ENCODE assay signal across 26 cellular contexts in the genomic region with DNA sequence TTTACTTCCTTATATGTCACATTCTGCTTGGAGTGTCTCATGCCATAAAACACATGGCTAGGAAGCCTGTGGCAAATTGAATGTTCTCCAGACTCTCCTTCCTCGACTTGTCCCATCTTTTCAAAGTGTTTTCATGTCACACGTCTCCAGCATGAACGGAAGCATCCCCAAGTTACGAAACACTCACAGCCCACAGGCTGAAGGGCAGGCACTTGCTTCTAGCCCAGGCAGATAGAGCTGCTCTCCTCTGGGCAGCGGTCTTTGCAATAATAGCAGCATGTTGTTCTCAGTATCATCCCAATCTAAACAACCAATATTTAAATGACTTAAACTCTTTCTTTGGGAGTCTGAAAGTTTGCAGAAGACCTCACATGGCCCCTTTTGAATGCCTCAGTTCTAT.
"Had no signal": no experiment of that assay in that cellular context is flagged by ENCODE, and none has a peak within 500 bp of the region (broad histone marks: within the 10 kb centered on the region; RNA-seq: fewer than 3 reads in every experiment).

No MANE protein-coding gene starts in this region.

- H3K36me3 ChIP-seq: adrenal gland, ascending aorta, brain microvascular endothelial cell, vagina had no signal

- H3K9me3 ChIP-seq: adrenal gland, vagina had no signal

- H3K4me3 Mint-ChIP-seq: activated CD4-positive, alpha-beta T cell treated with anti-CD3 and anti-CD28 coated beads for 36 hours; activated naive CD8-positive, alpha-beta T cell; activated T-cell treated with anti-CD3 and anti-CD28 coated beads, Interleukin-2, amount 50 U/mL, for 4 hours; natural killer cell; stimulated activated effector memory CD8-positive, alpha-beta T cell treated with anti-CD3 and anti-CD28 coated beads, Interleukin-12 subunit alpha, Interleukin-12 subunit beta, amount 100 ng/mL, for 72 hours; stimulated activated naive CD8-positive, alpha-beta T cell treated with anti-CD3 and anti-CD28 coated beads, Interleukin-15, amount 100 ng/mL, for 72 hours; T-cell; T-helper 2 cell treated with Interferon-gamma antibody and Interleukin-4, amounts not matched to agents 5 μg/mL and 100 μg/mL, for 36 hours; WTC11 had no signal

- H3K27ac ChIP-seq: adrenal gland, ascending aorta, brain microvascular endothelial cell, skin epidermis, vagina had no signal

- H3K27me3 Mint-ChIP-seq: activated CD4-positive, alpha-beta T cell treated with anti-CD3 and anti-CD28 coated beads for 36 hours; activated naive CD8-positive, alpha-beta T cell; stimulated activated naive CD8-positive, alpha-beta T cell treated with anti-CD3 and anti-CD28 coated beads, Interleukin-15, amount 100 ng/mL, for 72 hours; T-cell had no signal

- DNase-seq: activated CD4-positive, alpha-beta T cell treated with anti-CD3 and anti-CD28 coated beads for 36 hours; activated CD4-positive, alpha-beta T cell treated with anti-CD3 and anti-CD28 coated beads, Interleukin-2, amount 50 U/mL, for 4 hours; activated CD8-positive, alpha-beta memory T cell treated with anti-CD3 and anti-CD28 coated beads, Interleukin-2, amount 50 U/mL, for 48 hours; activated naive CD4-positive, alpha-beta T cell; activated T-cell treated with anti-CD3 and anti-CD28 coated beads, Interleukin-2, amount 50 U/mL, for 4 hours; adrenal gland; brain microvascular endothelial cell; central memory CD4-positive, alpha-beta T cell; effector memory CD4-positive, alpha-beta T cell; glutamatergic neuron; hypothalamus; midbrain; natural killer cell; retina; stimulated activated CD4-positive, alpha-beta T cell treated with anti-CD3 and anti-CD28 coated beads, Interleukin-1b, Interleukin-23, amount 100 ng/mL, for 48 hours; stimulated activated naive CD8-positive, alpha-beta T cell treated with anti-CD3 and anti-CD28 coated beads, Interleukin-15, amount 100 ng/mL, for 72 hours; T-cell; trophoblast cell had no signal

- H3K4me1 Mint-ChIP-seq: activated CD4-positive, alpha-beta T cell treated with anti-CD3 and anti-CD28 coated beads for 36 hours; natural killer cell; stimulated activated effector memory CD8-positive, alpha-beta T cell treated with anti-CD3 and anti-CD28 coated beads, Interleukin-12 subunit alpha, Interleukin-12 subunit beta, amount 100 ng/mL, for 72 hours; stimulated activated naive CD8-positive, alpha-beta T cell treated with anti-CD3 and anti-CD28 coated beads, Interleukin-15, amount 100 ng/mL, for 72 hours; T-cell had no signal

- H3K27me3 ChIP-seq: adrenal gland, ascending aorta, brain microvascular endothelial cell, vagina had no signal

- H3K27ac Mint-ChIP-seq: activated CD4-positive, alpha-beta T cell treated with anti-CD3 and anti-CD28 coated beads for 36 hours; activated naive CD8-positive, alpha-beta T cell; activated T-helper 2 cell treated with anti-CD3 and anti-CD28 coated beads, Interferon-gamma antibody, Interleukin-2, Interleukin-4, amounts not matched to agents 10 μg/mL and 5 μg/mL and 100 μg/mL, durations not matched to agents 14 hours and 24 hours and 36 hours; natural killer cell; stimulated activated effector memory CD8-positive, alpha-beta T cell treated with anti-CD3 and anti-CD28 coated beads, Interleukin-12 subunit alpha, Interleukin-12 subunit beta, amount 100 ng/mL, for 72 hours; stimulated activated naive CD8-positive, alpha-beta T cell treated with anti-CD3 and anti-CD28 coated beads, Interleukin-15, amount 100 ng/mL, for 72 hours; T-cell; T-helper 2 cell treated with Interferon-gamma antibody and Interleukin-4, amounts not matched to agents 5 μg/mL and 100 μg/mL, for 36 hours; WTC11 had no signal

- H3K4me3 ChIP-seq: adrenal gland, ascending aorta, skin epidermis, vagina had no signal

- H3K4me1 ChIP-seq: adrenal gland, ascending aorta had no signal

- ATAC-seq: activated CD4-positive, alpha-beta T cell treated with anti-CD3 and anti-CD28 coated beads for 36 hours; activated T-cell treated with anti-CD3 and anti-CD28 coated beads, Interleukin-2, amount 50 U/mL, for 4 hours; natural killer cell; stimulated activated effector memory CD8-positive, alpha-beta T cell treated with anti-CD3 and anti-CD28 coated beads, Interleukin-12 subunit alpha, Interleukin-12 subunit beta, amount 100 ng/mL, for 72 hours; stimulated activated naive CD8-positive, alpha-beta T cell treated with anti-CD3 and anti-CD28 coated beads, Interleukin-15, amount 100 ng/mL, for 72 hours; T-cell; WTC11 had no signal

- H3K36me3 Mint-ChIP-seq: activated naive CD8-positive, alpha-beta T cell; natural killer cell; stimulated activated effector memory CD8-positive, alpha-beta T cell treated with anti-CD3 and anti-CD28 coated beads, Interleukin-12 subunit alpha, Interleukin-12 subunit beta, amount 100 ng/mL, for 72 hours; T-cell had no signal
